In genomic region chr9:127585161-127585750, GRCh38 we compare ENCODE assay signal across 21 cellular contexts. TPM values are rescaled to one million over a fixed set of nuclear protein-coding genes. Genes with fewer than 3 reads are reported as not detected.
DNase-seq lines count a peak whose midpoint lies in the region; ATAC-seq and TF ChIP-seq lines count a peak whose summit lies in the region.
"Had no signal": no experiment of that assay in that cellular context is flagged by ENCODE, and none has a peak within 500 bp of the region (broad histone marks: within the 10 kb centered on the region; RNA-seq: fewer than 3 reads in every experiment).

No MANE protein-coding gene starts in this region.

- H3K36me3 ChIP-seq in Panc1 (ENCODE audit: control insufficient read depth, insufficient read depth, low read length) (no peaks in the 10 kb centered on the region), esophagus squamous epithelium (no peaks in the 10 kb centered on the region)
- H3K36me3 ChIP-seq: BLaER1, colonic mucosa, SJCRH30 had no signal

- ATAC-seq in Panc1 (no peak), GM21619 (IDR thresholded peaks at IDR 0.05; ENCODE audit: unreplicated experiment) (no peak), HG03571 (IDR thresholded peaks at IDR 0.05; ENCODE audit: unreplicated experiment) (no peak)
- ATAC-seq: stimulated activated memory B cell treated with anti-CD40 and anti-IgM and Interleukin-4, amounts not matched to agents 10 μg/mL and 1 μg/mL and 100 μg/mL, for 72 hours; T-helper 17 cell had no signal

- intact Hi-C loops in Panc1 (cut with micrococcal nuclease; ENCODE audit: unreplicated experiment), result loop anchor here (5.0 to 10.0 kb wide), 2 partner anchors 83 to 150 kb away; partner anchors contain the start of gene TOR2A
- intact Hi-C loops in esophagus squamous epithelium (cut with DNase I), result loop anchor here (5.0 kb wide), 1 partner anchor 78 kb away; no protein-coding TSS in a partner anchor

- peak overlapping the region; percentile 48; the same call in 1 of the 2 replicates for H3K27ac ChIP-seq in Panc1 (ENCODE audit: low read length)
- peak overlapping the region in 3 of 4 donors; percentile 5 to 99 (median 98) for H3K27ac ChIP-seq in esophagus squamous epithelium
- H3K27ac ChIP-seq: BLaER1, colonic mucosa, psoas muscle, SJCRH30, testis had no signal

- POLR2A ChIA-PET in Panc1 (lab: Charles Lee), result interaction anchor here (0.6 to 0.7 kb wide), 3 partner anchors 20 to 59 kb away, joined by 3 to 8 read pairs (median 4); no protein-coding TSS in a partner anchor

- no peaks in the 10 kb centered on the region for H3K36me3 Mint-ChIP-seq in type B pancreatic cell
- H3K36me3 Mint-ChIP-seq: IgD-negative memory B cell; stimulated activated memory B cell treated with anti-CD40 and anti-IgM and Interleukin-4, amounts not matched to agents 10 μg/mL and 1 μg/mL and 100 μg/mL, for 72 hours had no signal

- H3K27me3 ChIP-seq in Panc1 (ENCODE audit: control insufficient read depth, insufficient read depth, low read length) (no peaks in the 10 kb centered on the region), esophagus squamous epithelium (no peaks in the 10 kb centered on the region)
- H3K27me3 ChIP-seq: BLaER1, colonic mucosa, SJCRH30, testis had no signal

- in situ Hi-C loops in Panc1 (cut with HindIII; ENCODE audit: low pct_unique_long_range_greater_than_20kb, low sequenced_read_pairs), result no loop called here

- TF ChIP-seq POLR2A in esophagus squamous epithelium (IDR thresholded peaks at IDR 0.05), result no peak

- H3K4me1 Mint-ChIP-seq in type B pancreatic cell (ENCODE audit: unreplicated experiment), result peaks cover 10% of the 10 kb centered on the region

- H3K9me3 Mint-ChIP-seq in type B pancreatic cell, result no peaks in the 10 kb centered on the region
- H3K9me3 Mint-ChIP-seq: IgD-negative memory B cell; stimulated activated memory B cell treated with anti-CD40 and anti-IgM and Interleukin-4, amounts not matched to agents 10 μg/mL and 1 μg/mL and 100 μg/mL, for 72 hours had no signal

- BruUV-seq in Panc1 (replicated peaks; lab: Mats Ljungman, UMichigan), result no TSS peak

- peaks cover 3% of the 10 kb centered on the region for H3K27me3 Mint-ChIP-seq in type B pancreatic cell

- DNase-seq in SKM-1 treated with dmso at 0.1 percent for 144 hours (lab: John Stamatoyannopoulos, UW; ENCODE audit: unreplicated experiment) (peak; percentile 32), SKM-1 (lab: John Stamatoyannopoulos, UW; ENCODE audit: unreplicated experiment) (no peak), Panc1 (ENCODE audit: low read depth, low spot score) (no peak), esophagus squamous epithelium (lab: John Stamatoyannopoulos, UW) (no peak), type B pancreatic cell (ENCODE audit: extremely low spot score, unreplicated experiment) (no peak), NCI-H748 (lab: John Stamatoyannopoulos, UW; ENCODE audit: unreplicated experiment) (no peak)
- DNase-seq: activated gamma-delta T cell treated with Interleukin-2 at 50 U/mL for 16 hours; colonic mucosa; NCI-H146; NCI-H524; psoas muscle; SJCRH30; stimulated activated CD4-positive, alpha-beta T cell treated with anti-CD3 and anti-CD28 coated beads, Interleukin-2, amount 100 ng/mL, for 24 hours; T-helper 17 cell; testis had no signal

- CTCF ChIA-PET in Panc1 (lab: Charles Lee), result interaction anchor here (0.6 to 1.0 kb wide), 4 partner anchors 59 to 199 kb away, joined by 3 to 6 read pairs (median 4); no protein-coding TSS in a partner anchor

- no peak overlapping the region for H3K4me3 Mint-ChIP-seq in type B pancreatic cell
- H3K4me3 Mint-ChIP-seq: IgD-negative memory B cell; stimulated activated memory B cell treated with anti-CD40 and anti-IgM and Interleukin-4, amounts not matched to agents 10 μg/mL and 1 μg/mL and 100 μg/mL, for 72 hours; T-helper 17 cell had no signal

- H3K4me1 ChIP-seq in Panc1 (ENCODE audit: control insufficient read depth, insufficient read depth, low read length), result peaks cover 5% of the 10 kb centered on the region; the same call in 1 of the 2 replicates
- H3K4me1 ChIP-seq in esophagus squamous epithelium, result peaks cover 14 to 74% (median 20%) of the 10 kb centered on the region in 3 donors
- H3K4me1 ChIP-seq: psoas muscle, SJCRH30 had no signal

- TF ChIP-seq CTCF in Panc1 (IDR thresholded peaks at IDR 0.05) (no peak), esophagus squamous epithelium (IDR thresholded peaks at IDR 0.05) (no peak), type B pancreatic cell (conservative IDR thresholded peaks at IDR 0.05) (no peak)

- WGBS in esophagus squamous epithelium, 2 donors, result 87 to 91% methylated on average over 4 of the region's 4 CpGs

- H3K27ac Mint-ChIP-seq in type B pancreatic cell, result peak overlapping the region; percentile 98
- H3K27ac Mint-ChIP-seq: IgD-negative memory B cell; stimulated activated memory B cell treated with anti-CD40 and anti-IgM and Interleukin-4, amounts not matched to agents 10 μg/mL and 1 μg/mL and 100 μg/mL, for 72 hours; T-helper 17 cell had no signal

- no peaks in the 10 kb centered on the region for H3K9me3 ChIP-seq in Panc1 (ENCODE audit: control insufficient read depth, insufficient read depth, low read depth, low read length)
- peaks cover 0 to 8% (median 0%) of the 10 kb centered on the region in 3 donors for H3K9me3 ChIP-seq in esophagus squamous epithelium
- H3K9me3 ChIP-seq: BLaER1, colonic mucosa, psoas muscle, testis had no signal

- H3K4me3 ChIP-seq in Panc1 (ENCODE audit: low read depth in 2 of 2, low read length in 2 of 2), result no peak overlapping the region
- no peak overlapping the region for H3K4me3 ChIP-seq in esophagus squamous epithelium
- H3K4me3 ChIP-seq: BLaER1, colonic mucosa, psoas muscle, SJCRH30, skin epidermis, testis had no signal

RNA-seq across cellular contexts. Expression of gene STXBP1, which starts 26.8 kb away (rescaled TPM):
- 67.5 TPM for total RNA-seq in Panc1 (2021; ENCODE audit: unreplicated experiment)
- polyA plus RNA-seq in Panc1 (2012; ENCODE audit: insufficient read length), result 62.5 TPM
- 10 to 100 TPM in 2 of 4 donors, 1 to 10 TPM in 2; 4.7 to 36.1 (median 12.2) TPM for total RNA-seq in esophagus squamous epithelium
- total RNA-seq in type B pancreatic cell (ENCODE audit: low replicate concordance), result 43.1 and 48.8 TPM in 2 replicates
